In genomic region chr15:61750271-61751084, GRCh38 we compare ENCODE assay signal across 12 cellular contexts.
DNase-seq lines count a peak whose midpoint lies in the region; ATAC-seq and TF ChIP-seq lines count a peak whose summit lies in the region.
"Had no signal": no experiment of that assay in that cellular context is flagged by ENCODE, and none has a peak within 500 bp of the region (broad histone marks: within the 10 kb centered on the region; RNA-seq: fewer than 3 reads in every experiment).

No MANE protein-coding gene starts in this region.

- peak overlapping the region; percentile 93 for H3K27ac ChIP-seq in VCaP
- H3K27ac ChIP-seq: cardiac muscle cell had no signal

- TF ChIP-seq CTCF in VCaP (conservative IDR thresholded peaks at IDR 0.05), result peak; percentile 24

- ATAC-seq in HG02970 (IDR thresholded peaks at IDR 0.05; ENCODE audit: low FRiP score, unreplicated experiment) (no peak), GM21423 (IDR thresholded peaks at IDR 0.05; ENCODE audit: unreplicated experiment) (no peak), GM19035 (IDR thresholded peaks at IDR 0.05; ENCODE audit: unreplicated experiment) (no peak)

- DNase-seq in NCI-H1417 (lab: John Stamatoyannopoulos, UW) (peak in 2 of 3 experiments; percentile 51 to 85), NCI-H1417 treated with DMSO at 0.1 percent for 48 hours (lab: John Stamatoyannopoulos, UW) (no peak), left kidney (ENCODE audit: low read depth, low spot score) (peak; percentile 84), ureter (ENCODE audit: low spot score) (peak; percentile 69)
- DNase-seq: activated CD4-positive, alpha-beta memory T cell treated with anti-CD3 and anti-CD28 coated beads for 36 hours; activated gamma-delta T cell treated with Interleukin-2 at 50 U/mL for 16 hours; kidney glomerular epithelial cell had no signal
